Comparison of ENCODE assay signal across 9 cellular contexts in genomic region chr1:247639381-247639981, GRCh38. TPM values are rescaled to one million over a fixed set of nuclear protein-coding genes. Genes with fewer than 3 reads are reported as not detected.
DNase-seq lines count a peak whose midpoint lies in the region; ATAC-seq and TF ChIP-seq lines count a peak whose summit lies in the region.
"Had no signal": no experiment of that assay in that cellular context is flagged by ENCODE, and none has a peak within 500 bp of the region (broad histone marks: within the 10 kb centered on the region; RNA-seq: fewer than 3 reads in every experiment).

No MANE protein-coding gene starts in this region.

- WGBS in lung, 2 donors = 9 to 19% methylated on average over 51 to 55 of the region's 55 CpGs

- ATAC-seq in activated CD4-positive, alpha-beta T cell treated with anti-CD3 and anti-CD28 coated beads for 36 hours = peak; percentile 99
- peak; percentile 10 for ATAC-seq in central memory CD8-positive, alpha-beta T cell (replicated peaks; ENCODE audit: extremely low read depth, poor library complexity, severe bottlenecking)
- ATAC-seq in lung (ENCODE audit: insufficient read depth, low FRiP score) = peak; percentile 90
- no peak for ATAC-seq in HG02588 (IDR thresholded peaks at IDR 0.05; ENCODE audit: unreplicated experiment)

- POLR2A ChIA-PET in activated CD4-positive, alpha-beta T cell treated with anti-CD3 and anti-CD28 coated beads for 36 hours (lab: Charles Lee) = no interaction called here

- no peak overlapping the region for H3K4me3 Mint-ChIP-seq in activated CD4-positive, alpha-beta T cell treated with anti-CD3 and anti-CD28 coated beads for 36 hours
- no peak overlapping the region for H3K4me3 Mint-ChIP-seq in central memory CD8-positive, alpha-beta T cell

- peak overlapping the region; percentile 34 for H3K4me3 ChIP-seq in lung

- no peaks in the 10 kb centered on the region for H3K27me3 ChIP-seq in lung (ENCODE audit: control insufficient read depth, insufficient read depth)

- peaks cover 2% of the 10 kb centered on the region for H3K9me3 Mint-ChIP-seq in activated CD4-positive, alpha-beta T cell treated with anti-CD3 and anti-CD28 coated beads for 36 hours (ENCODE audit: low read depth)
- peaks cover 10% of the 10 kb centered on the region for H3K9me3 Mint-ChIP-seq in central memory CD8-positive, alpha-beta T cell

- no peaks in the 10 kb centered on the region for H3K4me1 Mint-ChIP-seq in activated CD4-positive, alpha-beta T cell treated with anti-CD3 and anti-CD28 coated beads for 36 hours
- no peaks in the 10 kb centered on the region for H3K4me1 Mint-ChIP-seq in central memory CD8-positive, alpha-beta T cell

- H3K9me3 ChIP-seq in lung (ENCODE audit: control insufficient read depth in 2 of 2, insufficient read depth in 1 of 2, low read length in 1 of 2) = peaks cover 0 to 20% of the 10 kb centered on the region in 2 donors

- peaks cover 29% of the 10 kb centered on the region for H3K27me3 Mint-ChIP-seq in activated CD4-positive, alpha-beta T cell treated with anti-CD3 and anti-CD28 coated beads for 36 hours
- peaks cover 38% of the 10 kb centered on the region for H3K27me3 Mint-ChIP-seq in central memory CD8-positive, alpha-beta T cell

- CTCF ChIA-PET in activated CD4-positive, alpha-beta T cell treated with anti-CD3 and anti-CD28 coated beads for 36 hours (lab: Charles Lee) = no interaction called here

- H3K27ac Mint-ChIP-seq in activated CD4-positive, alpha-beta T cell treated with anti-CD3 and anti-CD28 coated beads for 36 hours = no peak overlapping the region
- H3K27ac Mint-ChIP-seq in central memory CD8-positive, alpha-beta T cell (ENCODE audit: low read depth) = no peak overlapping the region

- intact Hi-C loops in activated CD4-positive, alpha-beta T cell treated with anti-CD3 and anti-CD28 coated beads for 36 hours (cut with DNase I, micrococcal nuclease) = no loop called here

- DNase-seq in activated CD4-positive, alpha-beta T cell treated with anti-CD3 and anti-CD28 coated beads for 36 hours = peak; percentile 76
- DNase-seq in activated CD4-positive, alpha-beta T cell treated with anti-CD3 and anti-CD28 coated beads for 1 hour = no peak
- DNase-seq in central memory CD8-positive, alpha-beta T cell (ENCODE audit: low spot score in 2 of 2) = no peak
- DNase-seq in lung (ENCODE audit: low spot score) (peak; percentile 54), GM20000 (ENCODE audit: low spot score) (no peak), KG1 (lab: John Stamatoyannopoulos, UW) (no peak)
- peak; percentile 64 for DNase-seq in stimulated activated CD8-positive, alpha-beta memory T cell treated with anti-CD3 and anti-CD28 coated beads, Interleukin-4, amount 100 ng/mL, for 48 hours

- H3K27ac ChIP-seq in lung (ENCODE audit: low read depth in 1 of 2, low read length in 1 of 2) = peak overlapping the region in 1 of 2 donors; percentile 55

- no peak for TF ChIP-seq CTCF in lung (IDR thresholded peaks at IDR 0.05; ENCODE audit: control extremely low read depth, extremely low read depth)
- no peak for TF ChIP-seq CTCF in GM20000 (IDR thresholded peaks at IDR 0.05; ENCODE audit: extremely low read depth, missing control alignments)

- peaks cover 0 to 7% of the 10 kb centered on the region in 2 donors for H3K4me1 ChIP-seq in lung (ENCODE audit: control insufficient read depth in 2 of 2, insufficient read depth in 2 of 2, low read length in 2 of 2)

- no peaks in the 10 kb centered on the region for H3K36me3 ChIP-seq in lung (ENCODE audit: control insufficient read depth in 2 of 2, insufficient read depth in 2 of 2, low read length in 2 of 2)

- no peaks in the 10 kb centered on the region for H3K36me3 Mint-ChIP-seq in activated CD4-positive, alpha-beta T cell treated with anti-CD3 and anti-CD28 coated beads for 36 hours (ENCODE audit: low read depth)
- no peaks in the 10 kb centered on the region for H3K36me3 Mint-ChIP-seq in central memory CD8-positive, alpha-beta T cell (ENCODE audit: insufficient read depth)

RNA-seq across cellular contexts. Expression of gene OR2G3, which starts 34.1 kb away (rescaled TPM):
- total RNA-seq in activated CD4-positive, alpha-beta T cell treated with anti-CD3 and anti-CD28 coated beads for 36 hours = not detected
- total RNA-seq in lung = not detected
- not detected for polyA plus RNA-seq in lung
- polyA plus RNA-seq: AG04450 had no signal

RNA-seq across cellular contexts. Expression of gene OR13G1, which starts 40.1 kb away (rescaled TPM):
- not detected for total RNA-seq in activated CD4-positive, alpha-beta T cell treated with anti-CD3 and anti-CD28 coated beads for 36 hours
- not detected for total RNA-seq in lung
- polyA plus RNA-seq in lung = not detected
- polyA plus RNA-seq: AG04450 had no signal

RNA-seq across cellular contexts. Expression of gene OR2G2, which starts 51.3 kb away (rescaled TPM):
- not detected for total RNA-seq in activated CD4-positive, alpha-beta T cell treated with anti-CD3 and anti-CD28 coated beads for 36 hours
- total RNA-seq in lung = not detected
- not detected for polyA plus RNA-seq in lung
- polyA plus RNA-seq: AG04450 had no signal

Comparison
In these comparisons a context has a peak if more than half of its experiments do, and no peak if none do; other contexts are left out.
1. DNase-seq: peak in activated CD4-positive, alpha-beta T cell treated with anti-CD3 and anti-CD28 coated beads for 36 hours (single experiment), lung (single experiment) and stimulated activated CD8-positive, alpha-beta memory T cell treated with anti-CD3 and anti-CD28 coated beads, Interleukin-4, amount 100 ng/mL, for 48 hours (single experiment); none in activated CD4-positive, alpha-beta T cell treated with anti-CD3 and anti-CD28 coated beads for 1 hour (single experiment), central memory CD8-positive, alpha-beta T cell (0 of 2), GM20000 (single experiment) and KG1 (single experiment).